In the genomic region with DNA sequence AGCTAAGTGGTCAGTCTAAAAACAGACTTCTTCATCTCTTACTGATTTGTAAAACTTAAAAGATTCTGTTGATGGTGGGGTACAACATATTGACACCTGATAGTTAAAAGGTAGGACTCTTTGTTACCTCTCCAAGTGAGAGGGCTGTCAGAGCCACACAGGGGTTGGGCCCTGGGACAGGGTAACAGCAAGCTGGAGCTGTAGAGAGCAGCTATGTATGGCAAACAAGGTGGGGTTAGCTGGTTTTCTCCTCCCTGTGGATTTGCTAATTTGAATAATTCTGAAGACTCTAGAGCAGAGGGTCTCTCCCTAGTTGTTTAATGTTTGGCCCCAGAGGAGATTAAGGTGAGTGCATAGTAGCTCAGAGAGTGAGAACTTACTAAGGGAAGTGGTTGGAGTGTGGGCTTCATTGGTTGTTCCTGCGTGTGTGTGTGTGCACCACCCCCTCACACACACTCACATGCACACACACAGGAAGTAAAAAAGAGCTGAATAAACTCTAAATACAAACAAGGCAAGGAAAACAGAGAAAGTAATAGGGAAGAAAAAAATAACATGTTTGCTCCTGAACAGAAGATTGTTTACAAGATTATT, we compare ENCODE assay signal across 11 cellular contexts. TPM values are rescaled to one million over a fixed set of nuclear protein-coding genes. Genes with fewer than 3 reads are reported as not detected.
DNase-seq lines count a peak whose midpoint lies in the region; ATAC-seq and TF ChIP-seq lines count a peak whose summit lies in the region.
"Had no signal": no experiment of that assay in that cellular context is flagged by ENCODE, and none has a peak within 500 bp of the region (broad histone marks: within the 10 kb centered on the region; RNA-seq: fewer than 3 reads in every experiment).

No MANE protein-coding gene starts in this region.

- no peaks in the 10 kb centered on the region for H3K9me3 ChIP-seq in thyroid gland

- peak overlapping the region; percentile 61 for H3K27ac ChIP-seq in 22Rv1
- H3K27ac ChIP-seq in thyroid gland: no peak overlapping the region
- H3K27ac ChIP-seq: C4-2B had no signal

- no peaks in the 10 kb centered on the region for H3K36me3 Mint-ChIP-seq in activated B cell treated with CpG ODN at 0.5 μM for 24 hours (ENCODE audit: low read depth)

- no peaks in the 10 kb centered on the region for H3K9me3 Mint-ChIP-seq in activated B cell treated with CpG ODN at 0.5 μM for 24 hours

- POLR2A ChIA-PET in activated B cell treated with CpG ODN at 0.5 μM for 24 hours (lab: Charles Lee): no interaction called here

- no peaks in the 10 kb centered on the region for H3K27me3 ChIP-seq in thyroid gland

- no peak for TF ChIP-seq POLR2A in thyroid gland (IDR thresholded peaks at IDR 0.05)

- H3K4me1 Mint-ChIP-seq in activated B cell treated with CpG ODN at 0.5 μM for 24 hours: peaks cover 8% of the 10 kb centered on the region

- H3K27me3 Mint-ChIP-seq in activated B cell treated with CpG ODN at 0.5 μM for 24 hours: no peaks in the 10 kb centered on the region

- DNase-seq in activated B cell treated with CpG ODN at 0.5 μM for 24 hours (no peak), DMS153 treated with DMSO at 0.1 percent for 48 hours (lab: John Stamatoyannopoulos, UW; ENCODE audit: unreplicated experiment) (no peak), NCI-H82 (lab: John Stamatoyannopoulos, UW) (no peak), NCI-H1105 treated with DMSO at 0.1 percent for 48 hours (lab: John Stamatoyannopoulos, UW) (no peak), thyroid gland (no peak)

- no peak overlapping the region for H3K4me3 ChIP-seq in thyroid gland (replicated peaks in 1 of 3)
- H3K4me3 ChIP-seq: K562 had no signal

- peak; percentile 90 for ATAC-seq in GM19035 (IDR thresholded peaks at IDR 0.05; ENCODE audit: unreplicated experiment)
- ATAC-seq in HG02973 (IDR thresholded peaks at IDR 0.05; ENCODE audit: unreplicated experiment): peak; percentile 88
- peak; percentile 34 for ATAC-seq in activated B cell treated with CpG ODN at 0.5 μM for 24 hours (ENCODE audit: low read depth)
- ATAC-seq: K562 had no signal

- H3K36me3 ChIP-seq in thyroid gland: no peaks in the 10 kb centered on the region

- H3K27ac Mint-ChIP-seq in activated B cell treated with CpG ODN at 0.5 μM for 24 hours: no peak overlapping the region
- H3K27ac Mint-ChIP-seq: dendritic cell treated with granulocyte-macrophage colony-stimulating factor and Interleukin-4, amounts not matched to agents 40 ng/mL and 50 ng/mL, for 4 days had no signal

- no peak overlapping the region for H3K4me3 Mint-ChIP-seq in activated B cell treated with CpG ODN at 0.5 μM for 24 hours
- H3K4me3 Mint-ChIP-seq: dendritic cell treated with granulocyte-macrophage colony-stimulating factor and Interleukin-4, amounts not matched to agents 40 ng/mL and 50 ng/mL, for 4 days had no signal

- TF ChIP-seq CTCF in 22Rv1 (IDR thresholded peaks at IDR 0.05) (no peak), activated B cell treated with CpG ODN at 0.5 μM for 24 hours (IDR thresholded peaks at IDR 0.05) (no peak), thyroid gland (IDR thresholded peaks at IDR 0.05) (no peak)

- WGBS in thyroid gland, 2 donors: 34 to 47% methylated on average over 1 of the region's 1 CpG

- intact Hi-C loops in activated B cell treated with CpG ODN at 0.5 μM for 24 hours (cut with micrococcal nuclease) (no loop called here), thyroid gland (cut with DNase I) (no loop called here)

- CTCF ChIA-PET in activated B cell treated with CpG ODN at 0.5 μM for 24 hours (lab: Charles Lee): no interaction called here

- H3K4me1 ChIP-seq in thyroid gland: no peaks in the 10 kb centered on the region

RNA-seq across cellular contexts. Expression of a gene that starts 9.2 kb away (rescaled TPM):
- total RNA-seq in activated B cell treated with CpG ODN at 0.5 μM for 24 hours (2.6 and 3.5 TPM in 2 replicates), thyroid gland (10 to 100 TPM in 1 of 4 donors, 1 to 10 TPM in 2, not detected in 1; 2.3 to 10.2 (median 4.9) TPM)

RNA-seq across cellular contexts. Expression of a gene that starts 31.6 kb away (rescaled TPM):
- total RNA-seq in activated B cell treated with CpG ODN at 0.5 μM for 24 hours (21.1 and 21.9 TPM in 2 replicates), thyroid gland (10 to 100 TPM in 3 of 4 donors, 1 to 10 TPM in 1; 8.6 to 15.2 (median 13.4) TPM)

Comparison
In these comparisons a context has a peak if more than half of its experiments do, and no peak if none do; other contexts are left out.
1. ATAC-seq: peak in every context shown above with its lines; median percentile 90 in GM19035; 88 in HG02973; 34 in activated B cell treated with CpG ODN at 0.5 μM for 24 hours.